Comparison of ENCODE assay signal across 11 cellular contexts in the genomic region with DNA sequence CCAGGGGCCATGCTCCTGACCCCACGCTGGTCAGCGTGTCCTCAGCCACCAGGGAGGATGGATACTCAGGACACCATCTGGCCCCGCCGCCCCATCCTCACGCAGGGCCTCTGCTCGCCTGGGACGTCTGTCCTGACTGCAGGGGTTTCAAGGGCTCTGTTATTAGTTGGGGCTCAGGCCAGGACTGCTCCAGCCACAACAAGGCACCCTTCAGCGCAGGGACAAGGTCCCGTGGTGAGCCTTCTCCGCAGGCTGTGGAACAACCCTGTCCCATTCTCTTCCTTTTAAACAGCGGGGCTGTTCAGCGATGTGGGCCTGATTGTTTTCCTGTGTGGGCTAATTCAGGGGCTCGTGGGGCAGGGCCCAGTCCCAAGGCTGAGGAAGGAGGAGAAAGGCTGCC.
DNase-seq lines count a peak whose midpoint lies in the region; ATAC-seq and TF ChIP-seq lines count a peak whose summit lies in the region.
"Had no signal": no experiment of that assay in that cellular context is flagged by ENCODE, and none has a peak within 500 bp of the region (broad histone marks: within the 10 kb centered on the region; RNA-seq: fewer than 3 reads in every experiment).

No MANE protein-coding gene starts in this region.

- H3K4me3 ChIP-seq in transverse colon, result no peak overlapping the region

- DNase-seq in stimulated activated naive CD8-positive, alpha-beta T cell treated with anti-CD3 and anti-CD28 coated beads, Interleukin-15, Interleukin-2, amounts not matched to agents 100 U/mL and 50 U/mL, for 24 hours, result no peak
- DNase-seq in caudate nucleus (lab: John Stamatoyannopoulos, UW) (peak in 53 of 61 donors; percentile 26 to 85 (median 72)), memory B cell (ENCODE audit: low spot score in 2 of 2) (no peak), transverse colon (no peak), NCI-H524 treated with DMSO at 0.1 percent for 48 hours (lab: John Stamatoyannopoulos, UW) (no peak)
- no peak for DNase-seq in stimulated activated CD4-positive, alpha-beta T cell treated with anti-CD3 and anti-CD28 coated beads, Interleukin-1b, Interleukin-23, amount 100 ng/mL, for 48 hours
- DNase-seq: activated CD4-positive, alpha-beta T cell treated with anti-CD3 and anti-CD28 coated beads, Interleukin-2, amount 50 U/mL, for 48 hours; naive B cell; NCI-H2107 had no signal

- H3K4me3 Mint-ChIP-seq in stimulated activated naive CD8-positive, alpha-beta T cell treated with anti-CD3 and anti-CD28 coated beads, Interleukin-15, Interleukin-2, amounts not matched to agents 100 ng/mL and 50 ng/mL, for 24 hours, result no peak overlapping the region
- peak overlapping the region; percentile 30 for H3K4me3 Mint-ChIP-seq in memory B cell

- in situ Hi-C loops in transverse colon (cut with MboI; ENCODE audit: low pct_ligation_motif_present in 1 of 4, low pct_unique_long_range_greater_than_20kb in 1 of 4, low sequenced_read_pairs in 3 of 4), result no loop called here

- H3K4me1 Mint-ChIP-seq in stimulated activated naive CD8-positive, alpha-beta T cell treated with anti-CD3 and anti-CD28 coated beads, Interleukin-15, Interleukin-2, amounts not matched to agents 100 ng/mL and 50 ng/mL, for 24 hours (ENCODE audit: low read depth), result peaks cover 94% of the 10 kb centered on the region
- peaks cover 69% of the 10 kb centered on the region for H3K4me1 Mint-ChIP-seq in memory B cell

- peak overlapping the region; percentile 91 for H3K27ac ChIP-seq in caudate nucleus (ENCODE audit: low read depth, low read length)
- H3K27ac ChIP-seq in transverse colon, result peak overlapping the region; percentile 42 to 78 (median 56)

- peaks cover 48% of the 10 kb centered on the region for H3K36me3 Mint-ChIP-seq in stimulated activated naive CD8-positive, alpha-beta T cell treated with anti-CD3 and anti-CD28 coated beads, Interleukin-15, Interleukin-2, amounts not matched to agents 100 ng/mL and 50 ng/mL, for 24 hours (ENCODE audit: low read depth)
- H3K36me3 Mint-ChIP-seq in memory B cell, result no peaks in the 10 kb centered on the region
- H3K36me3 Mint-ChIP-seq: naive B cell had no signal

- TF ChIP-seq POLR2A in transverse colon (IDR thresholded peaks at IDR 0.05), result no peak

- H3K4me1 ChIP-seq in transverse colon, result peaks cover 24 to 63% (median 41%) of the 10 kb centered on the region in 4 donors

- H3K27ac Mint-ChIP-seq in stimulated activated naive CD8-positive, alpha-beta T cell treated with anti-CD3 and anti-CD28 coated beads, Interleukin-15, Interleukin-2, amounts not matched to agents 100 ng/mL and 50 ng/mL, for 24 hours, result peak overlapping the region; percentile 80
- H3K27ac Mint-ChIP-seq in memory B cell, result no peak overlapping the region

- H3K9me3 Mint-ChIP-seq in stimulated activated naive CD8-positive, alpha-beta T cell treated with anti-CD3 and anti-CD28 coated beads, Interleukin-15, Interleukin-2, amounts not matched to agents 100 ng/mL and 50 ng/mL, for 24 hours, result no peaks in the 10 kb centered on the region
- no peaks in the 10 kb centered on the region for H3K9me3 Mint-ChIP-seq in memory B cell
- H3K9me3 Mint-ChIP-seq: naive B cell had no signal

- H3K27me3 Mint-ChIP-seq in stimulated activated naive CD8-positive, alpha-beta T cell treated with anti-CD3 and anti-CD28 coated beads, Interleukin-15, Interleukin-2, amounts not matched to agents 100 ng/mL and 50 ng/mL, for 24 hours, result no peaks in the 10 kb centered on the region
- H3K27me3 Mint-ChIP-seq in memory B cell, result no peaks in the 10 kb centered on the region
- H3K27me3 Mint-ChIP-seq: naive B cell had no signal

- TF ChIP-seq EP300 in transverse colon (IDR thresholded peaks at IDR 0.05; ENCODE audit: low read depth), result no peak

- no peaks in the 10 kb centered on the region for H3K36me3 ChIP-seq in transverse colon

- WGBS in transverse colon (ENCODE audit: low coverage in 1 of 2), 2 donors, result 87% methylated on average over 13 of the region's 13 CpGs; no CpG with 5 or more reads in 1 of the 2 donors

- H3K27me3 ChIP-seq in transverse colon, result no peaks in the 10 kb centered on the region

- TF ChIP-seq CTCF in transverse colon (IDR thresholded peaks at IDR 0.05), result no peak

- H3K9me3 ChIP-seq in transverse colon, result no peaks in the 10 kb centered on the region

- intact Hi-C loops in transverse colon (cut with DNase I; ENCODE audit: low total_unique reads), result no loop called here

- no peak for ATAC-seq in stimulated activated naive CD8-positive, alpha-beta T cell treated with anti-CD3 and anti-CD28 coated beads, Interleukin-15, Interleukin-2, amounts not matched to agents 100 U/mL and 50 U/mL, for 24 hours
- ATAC-seq in memory B cell (ENCODE audit: low read depth), result no peak
- no peak for ATAC-seq in HG03108 (IDR thresholded peaks at IDR 0.05; ENCODE audit: unreplicated experiment)

Comparison
In these comparisons a context has a peak if more than half of its experiments do, and no peak if none do; other contexts are left out.
1. DNase-seq: peak in caudate nucleus (53 of 61); none in stimulated activated naive CD8-positive, alpha-beta T cell treated with anti-CD3 and anti-CD28 coated beads, Interleukin-15, Interleukin-2, amounts not matched to agents 100 U/mL and 50 U/mL, for 24 hours (single experiment), memory B cell (0 of 2), transverse colon (single experiment), stimulated activated CD4-positive, alpha-beta T cell treated with anti-CD3 and anti-CD28 coated beads, Interleukin-1b, Interleukin-23, amount 100 ng/mL, for 48 hours (single experiment) and NCI-H524 treated with DMSO at 0.1 percent for 48 hours (single experiment).